18 cellular contexts compared by ENCODE assay signal in genomic region chr16:80739523-80739922, GRCh38.
DNase-seq lines count a peak whose midpoint lies in the region; ATAC-seq lines count a peak whose summit lies in the region.
"Had no signal": no experiment of that assay in that cellular context is flagged by ENCODE, and none has a peak within 500 bp of the region (broad histone marks: within the 10 kb centered on the region; RNA-seq: fewer than 3 reads in every experiment).

No MANE protein-coding gene starts in this region.

- no peak overlapping the region for H3K4me3 Mint-ChIP-seq in activated CD4-positive, alpha-beta T cell treated with anti-CD3 and anti-CD28 coated beads for 36 hours

- H3K27ac Mint-ChIP-seq in activated CD4-positive, alpha-beta T cell treated with anti-CD3 and anti-CD28 coated beads for 36 hours: no peak overlapping the region

- H3K9me3 Mint-ChIP-seq in activated CD4-positive, alpha-beta T cell treated with anti-CD3 and anti-CD28 coated beads for 36 hours (ENCODE audit: low read depth): peaks cover 7% of the 10 kb centered on the region

- H3K27me3 Mint-ChIP-seq in activated CD4-positive, alpha-beta T cell treated with anti-CD3 and anti-CD28 coated beads for 36 hours: no peaks in the 10 kb centered on the region

- ATAC-seq in activated CD4-positive, alpha-beta T cell treated with anti-CD3 and anti-CD28 coated beads for 36 hours: peak; percentile 89
- ATAC-seq in HG02852 (IDR thresholded peaks at IDR 0.05; ENCODE audit: unreplicated experiment): peak; percentile 45
- ATAC-seq in GM18868 (IDR thresholded peaks at IDR 0.05; ENCODE audit: unreplicated experiment): no peak
- ATAC-seq: gastroesophageal sphincter, left lobe of liver, right cardiac atrium had no signal

- H3K36me3 Mint-ChIP-seq in activated CD4-positive, alpha-beta T cell treated with anti-CD3 and anti-CD28 coated beads for 36 hours (ENCODE audit: low read depth): peaks cover 18% of the 10 kb centered on the region

- DNase-seq in activated CD4-positive, alpha-beta T cell treated with anti-CD3 and anti-CD28 coated beads for 36 hours: peak; percentile 68
- no peak for DNase-seq in activated CD4-positive, alpha-beta T cell treated with anti-CD3 and anti-CD28 coated beads for 4 hours
- DNase-seq in cerebellum (ENCODE audit: low spot score) (peak; percentile 43), NCI-H526 (lab: John Stamatoyannopoulos, UW) (no peak), GDM1 (lab: John Stamatoyannopoulos, UW) (no peak)
- DNase-seq in stimulated activated CD4-positive, alpha-beta T cell treated with anti-CD3 and anti-CD28 coated beads, Interleukin-1b, Interleukin-23, amount 100 ng/mL, for 48 hours: peak; percentile 33
- DNase-seq: 8988T, erythroblast, IMR-90, MM.1S, NCI-H446, right cardiac atrium, SW 1271, tibial artery had no signal

- CTCF ChIA-PET in activated CD4-positive, alpha-beta T cell treated with anti-CD3 and anti-CD28 coated beads for 36 hours (lab: Charles Lee): no interaction called here

- H3K4me1 Mint-ChIP-seq in activated CD4-positive, alpha-beta T cell treated with anti-CD3 and anti-CD28 coated beads for 36 hours: peaks cover 30% of the 10 kb centered on the region

- POLR2A ChIA-PET in activated CD4-positive, alpha-beta T cell treated with anti-CD3 and anti-CD28 coated beads for 36 hours (lab: Charles Lee): no interaction called here

- intact Hi-C loops in activated CD4-positive, alpha-beta T cell treated with anti-CD3 and anti-CD28 coated beads for 36 hours (cut with DNase I, micrococcal nuclease): no loop called here

Comparison
In these comparisons a context has a peak if more than half of its experiments do, and no peak if none do; other contexts are left out.
1. DNase-seq: peak in activated CD4-positive, alpha-beta T cell treated with anti-CD3 and anti-CD28 coated beads for 36 hours (single experiment), cerebellum (single experiment) and stimulated activated CD4-positive, alpha-beta T cell treated with anti-CD3 and anti-CD28 coated beads, Interleukin-1b, Interleukin-23, amount 100 ng/mL, for 48 hours (single experiment); none in activated CD4-positive, alpha-beta T cell treated with anti-CD3 and anti-CD28 coated beads for 4 hours (0 of 2), NCI-H526 (0 of 2) and GDM1 (single experiment).